Comparison of ENCODE assay signal across 1 cellular context in genomic region chr6:35522660-35523658, GRCh38.
TF ChIP-seq lines count a peak whose summit lies in the region.

No MANE protein-coding gene starts in this region.

TF ChIP-seq in IMR-90, 13 proteins besides CTCF, POLR2A, EP300 and RAD21 (continued from another document):
- TF ChIP-seq SMC3 (IDR thresholded peaks at IDR 0.05; ENCODE audit: low read depth, low read length) = peak; percentile 84
